9 cellular contexts compared by ENCODE assay signal in genomic region chr7:106658504-106659368, GRCh38. TPM values are rescaled to one million over a fixed set of nuclear protein-coding genes. Genes with fewer than 3 reads are reported as not detected.
DNase-seq lines count a peak whose midpoint lies in the region; ATAC-seq, FAIRE-seq and TF ChIP-seq lines count a peak whose summit lies in the region.
"Had no signal": no experiment of that assay in that cellular context is flagged by ENCODE, and none has a peak within 500 bp of the region (broad histone marks: within the 10 kb centered on the region; RNA-seq: fewer than 3 reads in every experiment).

No MANE protein-coding gene starts in this region.

- peaks cover 5% of the 10 kb centered on the region for H3K4me1 Mint-ChIP-seq in endodermal cell
- H3K4me1 Mint-ChIP-seq in progenitor cell of endocrine pancreas (ENCODE audit: low read depth): peaks cover 11% of the 10 kb centered on the region

- H3K27me3 ChIP-seq in Peyer's patch (no peaks in the 10 kb centered on the region), endodermal cell (ENCODE audit: control insufficient read depth, insufficient read depth, low read length, poor library complexity, severe bottlenecking) (no peaks in the 10 kb centered on the region)

- no peaks in the 10 kb centered on the region for H3K9me3 Mint-ChIP-seq in endodermal cell
- no peaks in the 10 kb centered on the region for H3K9me3 Mint-ChIP-seq in progenitor cell of endocrine pancreas (ENCODE audit: low read depth)

- 91 to 97% methylated on average over 3 to 5 of the region's 6 CpGs for WGBS in endodermal cell (ENCODE audit: insufficient coverage in 1 of 2, insufficient read length in 1 of 2), 2 experiments

- peak overlapping the region; percentile 75 for H3K4me3 Mint-ChIP-seq in endodermal cell
- H3K4me3 Mint-ChIP-seq in progenitor cell of endocrine pancreas (ENCODE audit: low read depth): peak overlapping the region; percentile 69

- no peak for TF ChIP-seq POLR2A in Peyer's patch (IDR thresholded peaks at IDR 0.05)

- H3K9ac ChIP-seq in endodermal cell (ENCODE audit: extremely low read depth, low read length, poor library complexity, severe bottlenecking): peak overlapping the region; percentile 81

- DNase-seq in Peyer's patch (no peak), endodermal cell (no peak), progenitor cell of endocrine pancreas (ENCODE audit: low spot score, unreplicated experiment) (no peak), HUDEP-2 (lab: John Stamatoyannopoulos, UW; ENCODE audit: unreplicated experiment in 76 of 76) (no peak), NCI-H446 treated with DMSO at 0.1 percent for 48 hours (lab: John Stamatoyannopoulos, UW) (no peak)
- DNase-seq in stimulated activated naive CD4-positive, alpha-beta T cell (lab: John Stamatoyannopoulos, UW): no peak
- DNase-seq: mesendoderm had no signal

- H3K36me3 Mint-ChIP-seq in endodermal cell (ENCODE audit: low read depth) (no peaks in the 10 kb centered on the region), progenitor cell of endocrine pancreas (ENCODE audit: insufficient read depth) (no peaks in the 10 kb centered on the region)

- no peak for ATAC-seq in HG02798 (IDR thresholded peaks at IDR 0.05; ENCODE audit: poor library complexity, unreplicated experiment)

- H3K27ac ChIP-seq in Peyer's patch: peak overlapping the region in 3 of 4 donors; percentile 91 to 97 (median 92)
- H3K27ac ChIP-seq in endodermal cell (ENCODE audit: low read depth, low read length): no peak overlapping the region

- peak; percentile 80 for FAIRE-seq in G401.6 (lab: Jason Lieb, UNC)

- H3K27me3 Mint-ChIP-seq in endodermal cell (ENCODE audit: insufficient read depth) (no peaks in the 10 kb centered on the region), progenitor cell of endocrine pancreas (peaks cover 2% of the 10 kb centered on the region)

- H3K4me1 ChIP-seq in Peyer's patch (peaks cover 0 to 25% (median 1%) of the 10 kb centered on the region in 4 donors), endodermal cell (ENCODE audit: control insufficient read depth, insufficient read depth, low read length) (no peaks in the 10 kb centered on the region)

- H3K36me3 ChIP-seq in Peyer's patch: no peaks in the 10 kb centered on the region
- no peaks in the 10 kb centered on the region for H3K36me3 ChIP-seq in endodermal cell (ENCODE audit: control insufficient read depth, insufficient read depth, low read length)

- H3K9me3 ChIP-seq in Peyer's patch: no peaks in the 10 kb centered on the region
- no peaks in the 10 kb centered on the region for H3K9me3 ChIP-seq in endodermal cell (ENCODE audit: control insufficient read depth, low read length)

- H3K4me3 ChIP-seq in Peyer's patch (peak overlapping the region in 2 of 4 donors; percentile 66 to 94), endodermal cell (ENCODE audit: low read length) (peak overlapping the region; percentile 96)

- TF ChIP-seq CTCF in Peyer's patch (IDR thresholded peaks at IDR 0.05): no peak
- no peak for TF ChIP-seq CTCF in endodermal cell (conservative IDR thresholded peaks at IDR 0.05)
- no peak for TF ChIP-seq CTCF in progenitor cell of endocrine pancreas (IDR thresholded peaks at IDR 0.05; ENCODE audit: unreplicated experiment)

- H3K27ac Mint-ChIP-seq in endodermal cell (no peak overlapping the region), progenitor cell of endocrine pancreas (no peak overlapping the region)

RNA-seq across cellular contexts. Expression of gene CCDC71L, which starts 2.2 kb away (rescaled TPM):
- 10 to 100 TPM; 20.3 to 33.8 (median 23.8) TPM for total RNA-seq in Peyer's patch
- 10 to 100 TPM; 26.1 to 26.8 TPM for total RNA-seq in endodermal cell
- polyA plus RNA-seq in endodermal cell (2013, experiment 1 of 2): 19.9 TPM
- 16.4 TPM for polyA plus RNA-seq in endodermal cell (2013, experiment 2 of 2)
- total RNA-seq in progenitor cell of endocrine pancreas: 20.3 and 21.0 TPM in 2 replicates
